ENCODE assay signal across 8 cellular contexts in the genomic region with DNA sequence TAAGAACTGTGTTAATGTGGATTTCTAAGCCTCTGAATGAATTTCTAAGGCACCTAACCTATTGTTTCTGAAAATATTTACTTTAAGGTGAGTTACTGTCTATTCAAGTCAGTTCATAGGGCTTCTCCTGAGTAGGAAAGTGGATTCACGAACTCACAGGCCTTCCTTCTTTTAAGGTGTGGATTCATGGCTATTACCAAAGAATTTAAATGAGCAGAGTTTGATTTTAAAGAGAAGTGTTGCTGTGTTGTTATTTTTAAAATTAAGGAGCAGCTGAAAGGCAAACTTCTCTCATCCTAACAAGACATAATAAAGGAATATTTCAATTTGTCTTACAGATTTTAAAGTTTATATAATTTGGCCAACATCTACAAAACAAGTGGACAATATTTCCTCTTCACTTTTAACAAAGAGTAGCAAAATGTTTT. TPM values are rescaled to one million over a fixed set of nuclear protein-coding genes. Genes with fewer than 3 reads are reported as not detected.
DNase-seq lines count a peak whose midpoint lies in the region; ATAC-seq and FAIRE-seq lines count a peak whose summit lies in the region.

No MANE protein-coding gene starts in this region.

- ATAC-seq in GM21360 (IDR thresholded peaks at IDR 0.05; ENCODE audit: unreplicated experiment) (peak; percentile 23), HG03460 (IDR thresholded peaks at IDR 0.05; ENCODE audit: unreplicated experiment) (peak; percentile 23)
- ATAC-seq in stimulated activated naive CD8-positive, alpha-beta T cell treated with anti-CD3 and anti-CD28 coated beads, Interleukin-15, Interleukin-2, amounts not matched to agents 100 U/mL and 50 U/mL, for 24 hours, result no peak

- H3K9ac ChIP-seq in rectal smooth muscle tissue (ENCODE audit: low read length), result peak overlapping the region; percentile 64

- H3K9me3 ChIP-seq in effector memory CD4-positive, alpha-beta T cell (ENCODE audit: control insufficient read depth, low read length), result no peaks in the 10 kb centered on the region
- H3K9me3 ChIP-seq in small intestine (ENCODE audit: control insufficient read depth, low read depth), result no peaks in the 10 kb centered on the region

- DNase-seq in effector memory CD4-positive, alpha-beta T cell, result no peak
- DNase-seq in stimulated activated naive CD8-positive, alpha-beta T cell treated with anti-CD3 and anti-CD28 coated beads, Interleukin-15, Interleukin-2, amounts not matched to agents 100 U/mL and 50 U/mL, for 24 hours, result no peak
- no peak for DNase-seq in germinal center (ENCODE audit: low spot score)
- no peak for DNase-seq in hepatic stellate cell (ENCODE audit: low spot score)
- DNase-seq in small intestine, result no peak

- H3K36me3 ChIP-seq in effector memory CD4-positive, alpha-beta T cell (ENCODE audit: control insufficient read depth, insufficient read depth, low read length), result no peaks in the 10 kb centered on the region
- H3K36me3 ChIP-seq in rectal smooth muscle tissue (ENCODE audit: control insufficient read depth, insufficient read depth, low read length) (no peaks in the 10 kb centered on the region), small intestine (ENCODE audit: control insufficient read depth in 2 of 2, insufficient read depth in 2 of 2, low read length in 2 of 2) (no peaks in the 10 kb centered on the region)

- H3K4me3 ChIP-seq in effector memory CD4-positive, alpha-beta T cell (ENCODE audit: insufficient read depth, low read depth, low read length, poor library complexity, severe bottlenecking), result peak overlapping the region; percentile 97
- H3K4me3 ChIP-seq in rectal smooth muscle tissue (ENCODE audit: low read length), result peak overlapping the region; percentile 92
- H3K4me3 ChIP-seq in small intestine (ENCODE audit: low read depth in 1 of 2, low read length in 2 of 2), result peak overlapping the region in 1 of 2 donors; percentile 72

- no peak for FAIRE-seq in small intestine (lab: Jason Lieb, UNC)

- no peaks in the 10 kb centered on the region for H3K27me3 ChIP-seq in effector memory CD4-positive, alpha-beta T cell (replicated peaks; ENCODE audit: control insufficient read depth, insufficient read depth, low read length, poor library complexity, severe bottlenecking)
- H3K27me3 ChIP-seq in rectal smooth muscle tissue (ENCODE audit: control insufficient read depth, insufficient read depth, low read length) (no peaks in the 10 kb centered on the region), small intestine (ENCODE audit: control insufficient read depth in 2 of 2, insufficient read depth in 2 of 2, low read length in 2 of 2) (no peaks in the 10 kb centered on the region)

- 0 to 1% (median 0%) methylated on average over 1 of the region's 1 CpG for WGBS in small intestine, 3 donors

- peaks cover 9% of the 10 kb centered on the region for H3K4me1 ChIP-seq in effector memory CD4-positive, alpha-beta T cell (ENCODE audit: control insufficient read depth, insufficient read depth, low read length, poor library complexity, severe bottlenecking)
- H3K4me1 ChIP-seq in rectal smooth muscle tissue (ENCODE audit: control insufficient read depth, insufficient read depth, low read length), result peaks cover 28% of the 10 kb centered on the region
- peaks cover 8 to 16% of the 10 kb centered on the region in 2 donors for H3K4me1 ChIP-seq in small intestine (ENCODE audit: control insufficient read depth in 2 of 2, insufficient read depth in 1 of 2, low read depth in 1 of 2, low read length in 1 of 2)

- peak overlapping the region; percentile 98 for H3K27ac ChIP-seq in effector memory CD4-positive, alpha-beta T cell (ENCODE audit: insufficient read depth, low read length, poor library complexity, severe bottlenecking)
- H3K27ac ChIP-seq in rectal smooth muscle tissue (ENCODE audit: low read depth, low read length) (peak overlapping the region; percentile 87), small intestine (ENCODE audit: low read depth in 1 of 2, low read length in 1 of 2) (peak overlapping the region in 1 of 2 donors; percentile 88)

RNA-seq across cellular contexts. Expression of gene TSPYL4, which starts 0.4 kb away (rescaled TPM):
- 10 to 100 TPM in 1 of 3 donors, 1 to 10 TPM in 2; 1.6 to 11.8 (median 2.4) TPM for polyA plus RNA-seq in small intestine

RNA-seq across cellular contexts. Expression of gene TSPYL1, which starts 25.4 kb away (rescaled TPM):
- 10 to 100 TPM; 25.1 to 37.9 (median 27.7) TPM for polyA plus RNA-seq in small intestine
